Comparison of ENCODE assay signal across 8 cellular contexts in genomic region chr22:19962246-19962908, GRCh38. TPM values are rescaled to one million over a fixed set of nuclear protein-coding genes. Genes with fewer than 3 reads are reported as not detected.
DNase-seq lines count a peak whose midpoint lies in the region; ATAC-seq, FAIRE-seq and TF ChIP-seq lines count a peak whose summit lies in the region.

No MANE protein-coding gene starts in this region.

- H3K27me3 Mint-ChIP-seq in astrocyte (ENCODE audit: low read depth, unreplicated experiment), result no peaks in the 10 kb centered on the region

- H3K27ac Mint-ChIP-seq in astrocyte (ENCODE audit: unreplicated experiment), result peak overlapping the region; percentile 47

- WGBS in hepatocyte (ENCODE audit: low lambda C conversion rate, missing lambda C conversion rate), result 45% methylated on average over 18 of the region's 22 CpGs
- WGBS in sigmoid colon, 2 donors, result 14 to 53% methylated on average over 22 of the region's 22 CpGs

- TF ChIP-seq CTCF in astrocyte (IDR thresholded peaks at IDR 0.05; ENCODE audit: insufficient read depth, low read depth, low read length) (peak; percentile 39), hepatocyte (IDR thresholded peaks at IDR 0.05; ENCODE audit: poor library complexity) (peak; percentile 61), sigmoid colon (IDR thresholded peaks at IDR 0.05) (peak; percentile 10 to 48 (median 40))

- ATAC-seq in SK-N-SH treated with all-trans-retinoic acid at 6 μM for 48 hours (peak; percentile 84), GM18870 (IDR thresholded peaks at IDR 0.05; ENCODE audit: unreplicated experiment) (no peak), GM18517 (IDR thresholded peaks at IDR 0.05; ENCODE audit: unreplicated experiment) (no peak)

- no peak for TF ChIP-seq POLR2A in sigmoid colon (IDR thresholded peaks at IDR 0.05)

- no peak overlapping the region for H2AFZ ChIP-seq in astrocyte (ENCODE audit: low read depth, low read length)
- H2AFZ ChIP-seq in hepatocyte, result no peak overlapping the region

- peaks cover 3% of the 10 kb centered on the region for H3K36me3 Mint-ChIP-seq in astrocyte (ENCODE audit: low read depth, unreplicated experiment)

- H3K9me3 ChIP-seq in astrocyte (ENCODE audit: insufficient read depth, low read depth, low read length), result no peaks in the 10 kb centered on the region
- no peaks in the 10 kb centered on the region for H3K9me3 ChIP-seq in hepatocyte (ENCODE audit: low read depth)
- H3K9me3 ChIP-seq in sigmoid colon, result no peaks in the 10 kb centered on the region

- no peaks in the 10 kb centered on the region for H3K9me3 Mint-ChIP-seq in astrocyte (ENCODE audit: unreplicated experiment)

- no peaks in the 10 kb centered on the region for H3K27me3 ChIP-seq in astrocyte (ENCODE audit: insufficient read depth, low read length)
- no peaks in the 10 kb centered on the region for H3K27me3 ChIP-seq in hepatocyte
- no peaks in the 10 kb centered on the region for H3K27me3 ChIP-seq in sigmoid colon

- peak overlapping the region; percentile 30 for H3K27ac ChIP-seq in astrocyte (ENCODE audit: low read depth, low read length)
- peak overlapping the region; percentile 94 for H3K27ac ChIP-seq in hepatocyte
- peak overlapping the region in 2 of 4 donors; percentile 16 to 39 for H3K27ac ChIP-seq in sigmoid colon

- peaks cover 65% of the 10 kb centered on the region for H4K20me1 ChIP-seq in astrocyte (ENCODE audit: insufficient read depth, low read length)
- no peaks in the 10 kb centered on the region for H4K20me1 ChIP-seq in hepatocyte (ENCODE audit: insufficient read depth, poor library complexity, severe bottlenecking)

- intact Hi-C loops in sigmoid colon (cut with DNase I), result no loop called here

- peaks cover 27% of the 10 kb centered on the region for H3K4me1 ChIP-seq in astrocyte (ENCODE audit: insufficient read depth, low read length)
- peaks cover 49% of the 10 kb centered on the region for H3K4me1 ChIP-seq in hepatocyte (ENCODE audit: insufficient read depth)
- H3K4me1 ChIP-seq in sigmoid colon, result peaks cover 0 to 42% (median 37%) of the 10 kb centered on the region in 4 donors

- H3K4me3 ChIP-seq in astrocyte (ENCODE audit: insufficient read depth, low read depth, low read length) (no peak overlapping the region), hepatocyte (no peak overlapping the region), sigmoid colon (no peak overlapping the region)

- H3K9ac ChIP-seq in astrocyte (ENCODE audit: low read length), result peak overlapping the region; percentile 39

- H3K4me2 ChIP-seq in astrocyte (ENCODE audit: low read length) (peak overlapping the region; percentile 55), hepatocyte (peak overlapping the region; percentile 76)

- H3K4me1 Mint-ChIP-seq in astrocyte (ENCODE audit: low read depth, unreplicated experiment), result peaks cover 15% of the 10 kb centered on the region

- H3K79me2 ChIP-seq in astrocyte (ENCODE audit: insufficient read depth, low read length) (no peaks in the 10 kb centered on the region), hepatocyte (peaks cover 15% of the 10 kb centered on the region)

- no peak for TF ChIP-seq EP300 in sigmoid colon (IDR thresholded peaks at IDR 0.05)

- H3K4me3 Mint-ChIP-seq in astrocyte (ENCODE audit: unreplicated experiment), result no peak overlapping the region

- H3K36me3 ChIP-seq in astrocyte (ENCODE audit: insufficient read depth, low read length) (peaks cover under 1% of the 10 kb centered on the region), hepatocyte (replicated peaks; ENCODE audit: insufficient read depth, low read depth) (no peaks in the 10 kb centered on the region), sigmoid colon (peaks cover 0 to 35% (median 9%) of the 10 kb centered on the region in 4 donors)

- H3K9me2 ChIP-seq in hepatocyte (replicated peaks; ENCODE audit: insufficient read depth), result no peaks in the 10 kb centered on the region

- no peak for FAIRE-seq in astrocyte (lab: Jason Lieb, UNC)

- DNase-seq in DMS153 (lab: John Stamatoyannopoulos, UW) (peak; percentile 76), Kasumi-1 (lab: John Stamatoyannopoulos, UW) (peak; percentile 64 to 78), astrocyte (ENCODE audit: low read depth) (peak; percentile 59), hepatocyte (ENCODE audit: low spot score) (peak; percentile 94), sigmoid colon (peak; percentile 86)

TF ChIP-seq in SK-N-SH treated with all-trans-retinoic acid at 6 μM for 48 hours, 23 proteins besides CTCF, POLR2A, EP300 and RAD21:
- no peak for TF ChIP-seq GLIS3 (CRISPR knock-in tag; IDR thresholded peaks at IDR 0.05)
- no peak for TF ChIP-seq RARB (CRISPR knock-in tag; IDR thresholded peaks at IDR 0.05)
- no peak for TF ChIP-seq ZNF70 (CRISPR knock-in tag; IDR thresholded peaks at IDR 0.05)

RNA-seq across cellular contexts. Expression of gene TXNRD2, which starts 20.8 kb away (rescaled TPM):
- total RNA-seq in astrocyte (19.8 and 25.7 TPM in 2 replicates), hepatocyte (0.60 TPM in 1 of 2 replicates, not detected in the other), sigmoid colon (10 to 100 TPM; 16.3 to 29.6 (median 21.1) TPM)
- polyA plus RNA-seq in hepatocyte (1.6 and 2.1 TPM in 2 replicates), sigmoid colon (10 to 100 TPM; 13.2 to 18.3 (median 16.6) TPM)

RNA-seq across cellular contexts. Expression of gene COMT, which starts 20.8 kb away (rescaled TPM):
- total RNA-seq in astrocyte (116 and 120 TPM in 2 replicates), hepatocyte (74.5 and 78.2 TPM in 2 replicates), sigmoid colon (100 to 1,000 TPM; 106 to 162 (median 112) TPM)
- polyA plus RNA-seq in hepatocyte (129 and 153 TPM in 2 replicates), sigmoid colon (10 to 100 TPM; 62.5 to 97.6 (median 68.4) TPM)

RNA-seq across cellular contexts. Expression of gene ARVCF, which starts 54.2 kb away (rescaled TPM):
- total RNA-seq in astrocyte (11.0 and 17.9 TPM in 2 replicates), hepatocyte (21.6 and 32.5 TPM in 2 replicates), sigmoid colon (10 to 100 TPM; 14.6 to 33.8 (median 24.5) TPM)
- polyA plus RNA-seq in hepatocyte (23.8 and 25.8 TPM in 2 replicates), sigmoid colon (10 to 100 TPM in 1 of 3 donors, 1 to 10 TPM in 2; 3.9 to 13.3 (median 6.0) TPM)

RNA-seq across cellular contexts. Expression of gene TANGO2, which starts 58.5 kb away (rescaled TPM):
- total RNA-seq in astrocyte, result 28.0 TPM in 2 replicates
- total RNA-seq in hepatocyte, result 21.4 and 26.2 TPM in 2 replicates
- polyA plus RNA-seq in hepatocyte, result 20.8 and 24.4 TPM in 2 replicates
- 10 to 100 TPM; 24.2 to 36.6 (median 31.9) TPM for total RNA-seq in sigmoid colon
- polyA plus RNA-seq in sigmoid colon, result 10 to 100 TPM; 27.0 to 46.2 (median 27.8) TPM

Comparison
In these comparisons a context has a peak if more than half of its experiments do, and no peak if none do; other contexts are left out.
1. RNA of gene TXNRD2, which starts 20.8 kb away (total RNA-seq): 19.8 to 25.7 TPM in astrocyte and 16.3 to 29.6 TPM in sigmoid colon; 0.60 TPM in hepatocyte; every median in the first group is over 10 times any median in the second.
2. Peak in every context shown above with its lines, with median percentiles within 50 percentile points of each other: DNase-seq and CTCF ChIP-seq.